Comparison of ENCODE assay signal across 1 cellular context in genomic region chr3:134348524-134348923, GRCh38.
TF ChIP-seq lines count a peak whose summit lies in the region.

No MANE protein-coding gene starts in this region.

TF ChIP-seq in H1, 55 proteins besides CTCF, POLR2A, EP300 and RAD21 (continued from another document):
- no peak for TF ChIP-seq EGR1 (IDR thresholded peaks at IDR 0.05; ENCODE audit: borderline replicate concordance, low read depth, low read length)
